In the genomic region with DNA sequence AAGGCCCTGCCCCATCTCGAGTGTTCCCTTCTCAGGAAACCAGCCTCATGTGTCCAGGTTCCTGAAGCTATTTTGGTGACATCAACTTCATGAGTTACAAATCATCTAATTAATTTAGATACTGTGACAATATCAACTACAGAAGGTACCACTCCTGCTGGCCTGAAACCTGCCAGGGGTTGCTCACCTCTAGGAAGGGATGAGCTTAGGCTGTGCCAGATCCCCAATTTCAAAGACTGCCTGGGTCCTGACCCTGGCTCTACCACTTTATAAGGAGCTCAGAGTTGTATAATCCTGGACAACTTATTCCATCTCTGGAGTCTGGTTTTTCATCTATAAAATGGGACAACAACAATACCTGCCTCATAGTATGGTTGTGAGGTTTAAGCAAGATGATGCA, we compare ENCODE assay signal across 8 cellular contexts. TPM values are rescaled to one million over a fixed set of nuclear protein-coding genes. Genes with fewer than 3 reads are reported as not detected.
"Had no signal": no experiment of that assay in that cellular context is flagged by ENCODE, and none has a peak within 500 bp of the region (broad histone marks: within the 10 kb centered on the region; RNA-seq: fewer than 3 reads in every experiment).

No MANE protein-coding gene starts in this region.

- H3K4me3 ChIP-seq: K562 had no signal

- H3K27ac ChIP-seq: HL-60 had no signal

- DNase-seq: IMR-90, KBM-7, KG1 had no signal

- ATAC-seq: HepG2, K562 had no signal

RNA-seq across cellular contexts. Expression of gene C16orf78, which starts 5.2 kb away (rescaled TPM):
- total RNA-seq: HepG2, HT-29, HT1080, IMR-90, K562 had no signal
